In the genomic region with DNA sequence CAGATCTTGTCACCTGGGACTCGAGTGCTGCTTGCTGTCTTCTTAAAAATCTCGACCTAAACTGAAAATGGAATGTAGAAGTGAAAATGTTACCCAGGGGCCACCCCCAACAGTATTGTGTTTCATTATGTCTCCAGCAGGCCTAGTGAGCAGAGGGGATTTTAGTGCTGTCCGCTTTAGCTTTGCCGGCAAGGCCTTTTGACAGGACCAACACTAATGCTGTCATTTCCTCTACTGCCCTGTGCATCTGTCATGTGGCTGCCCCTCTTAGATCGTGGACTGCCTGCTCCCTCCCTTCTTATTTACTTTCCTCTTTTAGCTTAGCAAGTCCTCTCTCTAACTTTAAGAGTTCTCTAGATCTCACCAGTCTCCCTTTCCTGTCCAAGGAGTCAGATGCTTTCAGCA, we compare ENCODE assay signal across 12 cellular contexts.
DNase-seq lines count a peak whose midpoint lies in the region; ATAC-seq, FAIRE-seq and TF ChIP-seq lines count a peak whose summit lies in the region.
"Had no signal": no experiment of that assay in that cellular context is flagged by ENCODE, and none has a peak within 500 bp of the region (broad histone marks: within the 10 kb centered on the region; RNA-seq: fewer than 3 reads in every experiment).

No MANE protein-coding gene starts in this region.

- H3K36me3 Mint-ChIP-seq in T-helper 17 cell (ENCODE audit: low read depth): no peaks in the 10 kb centered on the region

- no peak overlapping the region for H3K27ac Mint-ChIP-seq in T-helper 17 cell

- TF ChIP-seq CTCF in D721Med (IDR thresholded peaks at IDR 0.05; ENCODE audit: insufficient read depth, missing control alignments) (no peak), mucosa of descending colon (IDR thresholded peaks at IDR 0.05) (no peak), omental fat pad (IDR thresholded peaks at IDR 0.05) (no peak)

- H3K27me3 Mint-ChIP-seq in T-helper 17 cell: no peaks in the 10 kb centered on the region

- DNase-seq in D721Med (ENCODE audit: insufficient read length, low spot score) (no peak), SK-N-MC (ENCODE audit: low read depth, low spot score) (no peak), T-helper 17 cell (no peak), mucosa of descending colon (no peak), erythroblast (lab: John Stamatoyannopoulos, UW) (no peak), omental fat pad (ENCODE audit: low spot score) (no peak)
- DNase-seq: activated naive CD4-positive, alpha-beta T cell treated with Interleukin-2 at 50 U/mL for 16 hours; AML-193; foreskin melanocyte; SHP77 treated with DMSO at 0.1 percent for 48 hours had no signal

- H3K9ac ChIP-seq in SK-N-MC (ENCODE audit: insufficient read length): peak overlapping the region; percentile 19

- no peaks in the 10 kb centered on the region for H3K36me3 ChIP-seq in SK-N-MC (ENCODE audit: insufficient read depth, low read length)
- no peaks in the 10 kb centered on the region for H3K36me3 ChIP-seq in mucosa of descending colon (ENCODE audit: low read depth)

- H3K9me3 ChIP-seq in SK-N-MC (ENCODE audit: low read depth, low read length) (no peaks in the 10 kb centered on the region), T-helper 17 cell (ENCODE audit: control insufficient read depth, low read length, poor library complexity, severe bottlenecking) (no peaks in the 10 kb centered on the region), mucosa of descending colon (no peaks in the 10 kb centered on the region)

- H3K4me1 ChIP-seq in mucosa of descending colon (ENCODE audit: low read depth): no peaks in the 10 kb centered on the region

- intact Hi-C loops in mucosa of descending colon (cut with DNase I, micrococcal nuclease): no loop called here

- FAIRE-seq in D721Med (lab: Jason Lieb, UNC): peak; percentile 21

- TF ChIP-seq POLR2A in erythroblast (IDR thresholded peaks at IDR 0.05; ENCODE audit: low read length): no peak

- H3K4me3 Mint-ChIP-seq in T-helper 17 cell: no peak overlapping the region

- H3K4me3 ChIP-seq in SK-N-MC: peak overlapping the region; percentile 13; the same call in 1 of the 2 replicates
- no peak overlapping the region for H3K4me3 ChIP-seq in mucosa of descending colon

- ATAC-seq in GM19351 (IDR thresholded peaks at IDR 0.05; ENCODE audit: unreplicated experiment): peak; percentile 100
- peak; percentile 99 for ATAC-seq in HG03025 (IDR thresholded peaks at IDR 0.05; ENCODE audit: low FRiP score, unreplicated experiment)
- no peak for ATAC-seq in T-helper 17 cell
- no peak for ATAC-seq in mucosa of descending colon
- ATAC-seq in omental fat pad (ENCODE audit: low FRiP score): no peak

- peaks cover 3% of the 10 kb centered on the region for H3K4me1 Mint-ChIP-seq in T-helper 17 cell

- no peak overlapping the region for H3K27ac ChIP-seq in SK-N-MC

Comparison
In these comparisons a context has a peak if more than half of its experiments do, and no peak if none do; other contexts are left out.
1. ATAC-seq: peak in GM19351 (single experiment) and HG03025 (single experiment); none in T-helper 17 cell (single experiment), mucosa of descending colon (single experiment) and omental fat pad (single experiment).